Comparison of ENCODE assay signal across 1 cellular context in the genomic region with DNA sequence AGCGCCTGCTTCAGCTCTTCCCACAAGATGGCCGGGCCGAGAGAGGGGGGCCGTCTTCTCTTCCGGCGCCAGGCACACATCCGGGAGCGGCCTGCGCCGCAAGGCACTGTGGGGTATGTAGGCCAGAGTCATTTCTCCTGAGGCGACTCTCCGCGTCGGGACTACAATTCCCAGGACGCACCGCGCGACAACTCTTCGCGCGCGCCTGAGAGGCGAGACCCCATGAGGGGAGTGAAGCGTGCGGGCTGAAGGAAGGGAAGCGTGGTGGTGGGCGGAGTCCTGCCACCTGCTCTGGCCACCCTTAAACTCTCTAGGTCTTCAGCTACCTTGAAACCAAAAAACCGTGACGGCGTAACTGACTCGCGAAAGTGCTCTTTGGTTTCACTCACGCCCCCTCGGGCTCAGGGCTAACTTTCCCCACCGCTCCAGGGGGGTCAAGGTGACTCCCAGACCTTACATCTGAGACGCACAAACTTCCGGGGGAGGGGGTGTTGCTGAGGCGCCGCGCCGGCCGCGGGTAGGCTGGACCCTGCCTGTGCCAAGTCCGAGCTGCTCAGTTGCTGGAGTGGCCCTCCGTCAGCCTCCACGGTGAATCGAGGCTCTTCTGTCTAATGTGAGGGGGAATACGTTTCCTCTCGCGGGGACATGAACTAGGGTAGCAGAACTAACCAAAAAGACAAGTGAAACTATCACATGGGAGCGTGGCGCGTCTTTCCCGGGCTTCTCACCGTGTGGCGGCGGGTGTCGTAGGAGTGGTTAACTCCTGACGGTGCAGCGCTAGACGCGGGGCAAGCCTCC.
TF ChIP-seq lines count a peak whose summit lies in the region.

Gene SERBP1, minus strand, starts transcription at position 45 of the 798 bp plus-strand sequence. CDS start 102 bp downstream, outside the sequence.

TF ChIP-seq in HEK293, 187 proteins besides CTCF, POLR2A, EP300 and RAD21 (continued from another document and continues in another):
- TF ChIP-seq ZNF398 (tag by site-specific recombination; IDR thresholded peaks at IDR 0.05) (peak; percentile 53), ZNF501 (tag by site-specific recombination; IDR thresholded peaks at IDR 0.05) (peak; percentile 91; the same call in 1 of the 2 replicates), ZBTB21 (tag by site-specific recombination; IDR thresholded peaks at IDR 0.05) (no peak), PRDM2 (tag by site-specific recombination; IDR thresholded peaks at IDR 0.05; ENCODE audit: borderline replicate concordance) (no peak), ZNF394 (tag by site-specific recombination; IDR thresholded peaks at IDR 0.05; ENCODE audit: borderline replicate concordance) (peak; percentile 59; the same call in 1 of the 2 replicates), ZNF555 (tag by site-specific recombination; conservative IDR thresholded peaks at IDR 0.05) (no peak), ZSCAN16 (tag by site-specific recombination; IDR thresholded peaks at IDR 0.05) (0 out of 2 replicates have a peak, but pooled peaks have one; percentile 37), HIC1 (tag by site-specific recombination; IDR thresholded peaks at IDR 0.05) (peak; percentile 87), ZNF701 (tag by site-specific recombination; IDR thresholded peaks at IDR 0.05) (no peak), SCRT1 (tag by site-specific recombination; IDR thresholded peaks at IDR 0.05; ENCODE audit: borderline replicate concordance) (no peak), ZNF132 (tag by site-specific recombination; IDR thresholded peaks at IDR 0.05; ENCODE audit: borderline replicate concordance) (no peak), HOXD13 (CRISPR knock-in tag; IDR thresholded peaks at IDR 0.05; ENCODE audit: borderline replicate concordance) (no peak), HOXC10 (CRISPR knock-in tag; IDR thresholded peaks at IDR 0.05) (no peak), MZF1 (tag by site-specific recombination; IDR thresholded peaks at IDR 0.05; ENCODE audit: borderline replicate concordance) (peak; percentile 62; the same call in 1 of the 2 replicates), ZNF121 (tag by site-specific recombination; IDR thresholded peaks at IDR 0.05) (peak; percentile 36; the same call in 1 of the 2 replicates), SALL2 (tag by site-specific recombination; IDR thresholded peaks at IDR 0.05; ENCODE audit: borderline replicate concordance) (no peak), ZNF138 (tag by site-specific recombination; IDR thresholded peaks at IDR 0.05; ENCODE audit: borderline replicate concordance) (no peak), KLF16 (tag by site-specific recombination; IDR thresholded peaks at IDR 0.05) (peak; percentile 85), KLF9 (tag by site-specific recombination; IDR thresholded peaks at IDR 0.05; ENCODE audit: low read depth) (peak; percentile 95), ZNF335 (tag by site-specific recombination; conservative IDR thresholded peaks at IDR 0.05) (peak; percentile 97), ZNF223 (tag by site-specific recombination; IDR thresholded peaks at IDR 0.05) (peak; percentile 86), GLIS1 (tag by site-specific recombination; IDR thresholded peaks at IDR 0.05) (peak; percentile 94), ZNF561 (tag by site-specific recombination; IDR thresholded peaks at IDR 0.05; ENCODE audit: borderline replicate concordance) (peak; percentile 78), ZNF626 (tag by site-specific recombination; IDR thresholded peaks at IDR 0.05) (no peak), ZNF416 (tag by site-specific recombination; IDR thresholded peaks at IDR 0.05) (no peak), ZNF350 (tag by site-specific recombination; IDR thresholded peaks at IDR 0.05) (no peak), ZNF23 (tag by site-specific recombination; IDR thresholded peaks at IDR 0.05; ENCODE audit: borderline replicate concordance) (no peak)
- TF ChIP-seq, protein P1, sequence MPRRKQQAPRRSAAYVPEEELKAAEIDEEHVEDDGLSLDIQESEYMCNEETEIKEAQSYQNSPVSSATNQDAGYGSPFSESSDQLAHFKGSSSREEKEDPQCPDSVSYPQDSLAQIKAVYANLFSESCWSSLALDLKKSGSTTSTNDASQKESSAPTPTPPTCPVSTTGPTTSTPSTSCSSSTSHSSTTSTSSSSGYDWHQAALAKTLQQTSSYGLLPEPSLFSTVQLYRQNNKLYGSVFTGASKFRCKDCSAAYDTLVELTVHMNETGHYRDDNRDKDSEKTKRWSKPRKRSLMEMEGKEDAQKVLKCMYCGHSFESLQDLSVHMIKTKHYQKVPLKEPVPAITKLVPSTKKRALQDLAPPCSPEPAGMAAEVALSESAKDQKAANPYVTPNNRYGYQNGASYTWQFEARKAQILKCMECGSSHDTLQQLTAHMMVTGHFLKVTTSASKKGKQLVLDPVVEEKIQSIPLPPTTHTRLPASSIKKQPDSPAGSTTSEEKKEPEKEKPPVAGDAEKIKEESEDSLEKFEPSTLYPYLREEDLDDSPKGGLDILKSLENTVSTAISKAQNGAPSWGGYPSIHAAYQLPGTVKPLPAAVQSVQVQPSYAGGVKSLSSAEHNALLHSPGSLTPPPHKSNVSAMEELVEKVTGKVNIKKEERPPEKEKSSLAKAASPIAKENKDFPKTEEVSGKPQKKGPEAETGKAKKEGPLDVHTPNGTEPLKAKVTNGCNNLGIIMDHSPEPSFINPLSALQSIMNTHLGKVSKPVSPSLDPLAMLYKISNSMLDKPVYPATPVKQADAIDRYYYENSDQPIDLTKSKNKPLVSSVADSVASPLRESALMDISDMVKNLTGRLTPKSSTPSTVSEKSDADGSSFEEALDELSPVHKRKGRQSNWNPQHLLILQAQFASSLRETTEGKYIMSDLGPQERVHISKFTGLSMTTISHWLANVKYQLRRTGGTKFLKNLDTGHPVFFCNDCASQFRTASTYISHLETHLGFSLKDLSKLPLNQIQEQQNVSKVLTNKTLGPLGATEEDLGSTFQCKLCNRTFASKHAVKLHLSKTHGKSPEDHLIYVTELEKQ (tag by site-specific recombination; IDR thresholded peaks at IDR 0.05; ENCODE audit: borderline replicate concordance), result no peak
- TF ChIP-seq, protein P2, sequence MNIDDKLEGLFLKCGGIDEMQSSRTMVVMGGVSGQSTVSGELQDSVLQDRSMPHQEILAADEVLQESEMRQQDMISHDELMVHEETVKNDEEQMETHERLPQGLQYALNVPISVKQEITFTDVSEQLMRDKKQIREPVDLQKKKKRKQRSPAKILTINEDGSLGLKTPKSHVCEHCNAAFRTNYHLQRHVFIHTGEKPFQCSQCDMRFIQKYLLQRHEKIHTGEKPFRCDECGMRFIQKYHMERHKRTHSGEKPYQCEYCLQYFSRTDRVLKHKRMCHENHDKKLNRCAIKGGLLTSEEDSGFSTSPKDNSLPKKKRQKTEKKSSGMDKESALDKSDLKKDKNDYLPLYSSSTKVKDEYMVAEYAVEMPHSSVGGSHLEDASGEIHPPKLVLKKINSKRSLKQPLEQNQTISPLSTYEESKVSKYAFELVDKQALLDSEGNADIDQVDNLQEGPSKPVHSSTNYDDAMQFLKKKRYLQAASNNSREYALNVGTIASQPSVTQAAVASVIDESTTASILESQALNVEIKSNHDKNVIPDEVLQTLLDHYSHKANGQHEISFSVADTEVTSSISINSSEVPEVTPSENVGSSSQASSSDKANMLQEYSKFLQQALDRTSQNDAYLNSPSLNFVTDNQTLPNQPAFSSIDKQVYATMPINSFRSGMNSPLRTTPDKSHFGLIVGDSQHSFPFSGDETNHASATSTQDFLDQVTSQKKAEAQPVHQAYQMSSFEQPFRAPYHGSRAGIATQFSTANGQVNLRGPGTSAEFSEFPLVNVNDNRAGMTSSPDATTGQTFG (tag by site-specific recombination; IDR thresholded peaks at IDR 0.05; ENCODE audit: borderline replicate concordance), result no peak
- TF ChIP-seq, protein P3, sequence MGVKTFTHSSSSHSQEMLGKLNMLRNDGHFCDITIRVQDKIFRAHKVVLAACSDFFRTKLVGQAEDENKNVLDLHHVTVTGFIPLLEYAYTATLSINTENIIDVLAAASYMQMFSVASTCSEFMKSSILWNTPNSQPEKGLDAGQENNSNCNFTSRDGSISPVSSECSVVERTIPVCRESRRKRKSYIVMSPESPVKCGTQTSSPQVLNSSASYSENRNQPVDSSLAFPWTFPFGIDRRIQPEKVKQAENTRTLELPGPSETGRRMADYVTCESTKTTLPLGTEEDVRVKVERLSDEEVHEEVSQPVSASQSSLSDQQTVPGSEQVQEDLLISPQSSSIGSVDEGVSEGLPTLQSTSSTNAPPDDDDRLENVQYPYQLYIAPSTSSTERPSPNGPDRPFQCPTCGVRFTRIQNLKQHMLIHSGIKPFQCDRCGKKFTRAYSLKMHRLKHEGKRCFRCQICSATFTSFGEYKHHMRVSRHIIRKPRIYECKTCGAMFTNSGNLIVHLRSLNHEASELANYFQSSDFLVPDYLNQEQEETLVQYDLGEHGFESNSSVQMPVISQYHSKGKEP (tag by site-specific recombination; IDR thresholded peaks at IDR 0.05), result no peak; the same call in none of the 2 replicates
- TF ChIP-seq, protein P4, sequence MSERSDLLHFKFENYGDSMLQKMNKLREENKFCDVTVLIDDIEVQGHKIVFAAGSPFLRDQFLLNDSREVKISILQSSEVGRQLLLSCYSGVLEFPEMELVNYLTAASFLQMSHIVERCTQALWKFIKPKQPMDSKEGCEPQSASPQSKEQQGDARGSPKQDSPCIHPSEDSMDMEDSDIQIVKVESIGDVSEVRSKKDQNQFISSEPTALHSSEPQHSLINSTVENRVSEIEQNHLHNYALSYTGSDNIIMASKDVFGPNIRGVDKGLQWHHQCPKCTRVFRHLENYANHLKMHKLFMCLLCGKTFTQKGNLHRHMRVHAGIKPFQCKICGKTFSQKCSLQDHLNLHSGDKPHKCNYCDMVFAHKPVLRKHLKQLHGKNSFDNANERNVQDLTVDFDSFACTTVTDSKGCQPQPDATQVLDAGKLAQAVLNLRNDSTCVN (tag by site-specific recombination; optimal IDR thresholded peaks at IDR 0.05), result peak; percentile 90
